In the genomic region with DNA sequence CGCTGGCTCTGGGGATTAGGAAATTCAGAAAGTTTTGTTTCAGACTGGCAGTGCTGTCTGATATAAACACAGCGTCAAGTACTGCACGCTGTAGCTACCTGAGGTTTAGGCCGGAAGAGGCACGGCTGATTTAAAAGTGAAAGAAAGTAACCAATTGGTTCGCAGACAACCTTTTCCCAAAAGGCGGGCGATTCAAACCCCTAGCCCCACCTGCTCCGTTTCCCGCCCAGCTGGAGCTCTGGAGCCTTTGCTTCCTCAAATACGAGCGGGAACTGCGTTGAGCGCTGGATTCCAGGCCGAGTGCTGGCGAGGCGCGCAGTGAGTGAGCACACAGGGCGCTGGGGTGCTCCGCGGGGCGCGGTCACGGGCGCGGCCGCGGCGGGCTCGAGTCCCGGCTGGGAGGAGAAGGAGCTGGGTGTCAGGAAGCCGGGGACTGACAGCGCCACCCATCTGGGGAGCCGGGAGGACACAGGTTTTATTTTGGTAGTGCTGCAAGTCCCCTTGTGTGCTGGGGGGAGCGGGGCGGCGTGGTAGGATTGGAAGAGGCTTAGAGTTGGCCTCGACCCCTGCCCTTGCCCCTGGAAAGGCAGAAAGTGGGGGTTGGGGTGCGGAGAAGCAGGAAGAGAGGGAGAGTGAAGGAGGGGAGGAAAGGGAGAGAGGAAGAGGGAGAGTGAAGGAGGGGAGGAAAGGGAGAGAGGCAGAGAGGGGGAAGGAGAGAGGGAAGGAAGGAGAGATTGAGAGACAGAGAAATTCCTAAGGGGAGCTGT, we compare ENCODE assay signal across 8 cellular contexts. TPM values are rescaled to one million over a fixed set of nuclear protein-coding genes. Genes with fewer than 3 reads are reported as not detected.
DNase-seq lines count a peak whose midpoint lies in the region; ATAC-seq and TF ChIP-seq lines count a peak whose summit lies in the region.

No MANE protein-coding gene starts in this region.

- intact Hi-C loops in A673 (cut with micrococcal nuclease; ENCODE audit: unreplicated experiment): no loop called here

- H3K4me3 ChIP-seq in A673 (ENCODE audit: low read depth, low read length, poor library complexity, severe bottlenecking): peak overlapping the region; percentile 68
- peak overlapping the region; percentile 61 for H3K4me3 ChIP-seq in choroid plexus epithelial cell (ENCODE audit: low read depth, low read length)

- H3K36me3 ChIP-seq in A673 (ENCODE audit: insufficient read depth, low read length, poor library complexity, severe bottlenecking): peaks cover 20% of the 10 kb centered on the region

- peak overlapping the region; percentile 80 for H3K27ac ChIP-seq in A673 (ENCODE audit: low read depth, low read length, poor library complexity, severe bottlenecking)

- H3K9me3 ChIP-seq in A673 (ENCODE audit: low read depth, low read length, poor library complexity, severe bottlenecking): no peaks in the 10 kb centered on the region

- POLR2A ChIA-PET in A673 (lab: Charles Lee; ENCODE audit: low non-redundant PET): interaction anchor here (0.6 to 0.7 kb wide), 2 partner anchors 37 to 665 kb away, joined by 3 to 4 read pairs; no protein-coding TSS in a partner anchor

- peak; percentile 57 for TF ChIP-seq CTCF in A673 (conservative IDR thresholded peaks at IDR 0.05; ENCODE audit: low read depth, low read length)
- TF ChIP-seq CTCF in choroid plexus epithelial cell (conservative IDR thresholded peaks at IDR 0.05; ENCODE audit: low read depth, low read length): no peak

- DNase-seq in A673 (ENCODE audit: low spot score): peak; percentile 96
- peak; percentile 72 for DNase-seq in NCI-H2107 (lab: John Stamatoyannopoulos, UW)
- peak; percentile 34 for DNase-seq in activated CD4-positive, alpha-beta T cell treated with anti-CD3 and anti-CD28 coated beads for 1 hour
- peak; percentile 89 for DNase-seq in choroid plexus epithelial cell (ENCODE audit: low read depth)
- peak; percentile 75 for DNase-seq in kidney glomerular epithelial cell (lab: John Stamatoyannopoulos, UW)
- peak; percentile 41 to 73 (median 52) for DNase-seq in stimulated activated CD4-positive, alpha-beta T cell treated with anti-CD3 and anti-CD28 coated beads, Interleukin-1b, Interleukin-23, amount 100 ng/mL, for 24 hours (ENCODE audit: low read depth in 4 of 4, low spot score in 1 of 4)

- ATAC-seq in GM18520 (IDR thresholded peaks at IDR 0.05; ENCODE audit: unreplicated experiment) (peak; percentile 37), HG03064 (IDR thresholded peaks at IDR 0.05; ENCODE audit: low read depth, unreplicated experiment) (peak; percentile 47)

- no peaks in the 10 kb centered on the region for H3K27me3 ChIP-seq in A673 (replicated peaks; ENCODE audit: insufficient read depth, low read depth, low read length, poor library complexity)

- H3K4me1 ChIP-seq in A673 (ENCODE audit: insufficient read depth, low read length, poor library complexity, severe bottlenecking): peaks cover 22% of the 10 kb centered on the region

- no TSS peak for BruUV-seq in A673 (replicated peaks; lab: Mats Ljungman, UMichigan)

- CTCF ChIA-PET in A673 (lab: Charles Lee): interaction anchor here (0.6 to 1.7 kb wide), 5 partner anchors 9 to 221 kb away, joined by 4 to 11 read pairs (median 8); partner anchors contain the start of gene DTX4

RNA-seq across cellular contexts. Expression of gene FAM111A, which starts 2.1 kb away (rescaled TPM):
- total RNA-seq in A673 (2021): 47.7 and 54.8 TPM in 2 replicates

RNA-seq across cellular contexts. Expression of gene DTX4, which starts 27.2 kb away (rescaled TPM):
- total RNA-seq in A673 (2021): 1.9 and 2.0 TPM in 2 replicates

RNA-seq across cellular contexts. Expression of gene FAM111B, which starts 37.7 kb away (rescaled TPM):
- 41.5 and 50.1 TPM in 2 replicates for total RNA-seq in A673 (2021)

RNA-seq across cellular contexts. Expression of gene GLYATL1B, which starts 58.7 kb away (rescaled TPM):
- total RNA-seq in A673 (2021): not detected in 2 replicates

Comparison
In these comparisons a context has a peak if more than half of its experiments do, and no peak if none do; other contexts are left out.
1. Peak in every context shown above with its lines: DNase-seq, ATAC-seq, H3K4me3 ChIP-seq and H3K27ac ChIP-seq.
2. DNase-seq: peak in every context shown above with its lines; median percentile 96 in A673; 89 in choroid plexus epithelial cell; 75 in kidney glomerular epithelial cell; 72 in NCI-H2107; 52 in stimulated activated CD4-positive, alpha-beta T cell treated with anti-CD3 and anti-CD28 coated beads, Interleukin-1b, Interleukin-23, amount 100 ng/mL, for 24 hours; 34 in activated CD4-positive, alpha-beta T cell treated with anti-CD3 and anti-CD28 coated beads for 1 hour.